In genomic region chr16:87216824-87217205, GRCh38 we compare ENCODE assay signal across 20 cellular contexts.
DNase-seq lines count a peak whose midpoint lies in the region; ATAC-seq and TF ChIP-seq lines count a peak whose summit lies in the region.
"Had no signal": no experiment of that assay in that cellular context is flagged by ENCODE, and none has a peak within 500 bp of the region (broad histone marks: within the 10 kb centered on the region; RNA-seq: fewer than 3 reads in every experiment).

No MANE protein-coding gene starts in this region.

- peaks cover 0 to 3% (median 0%) of the 10 kb centered on the region in 3 donors for H3K36me3 Mint-ChIP-seq in CD8-positive, alpha-beta memory T cell
- H3K36me3 Mint-ChIP-seq: activated naive CD8-positive, alpha-beta T cell treated with anti-CD3 and anti-CD28 coated beads, Interleukin-2, amount 10 ng/mL, durations not matched to agents 7 days and 5 days had no signal

- H3K4me3 ChIP-seq in RWPE2 (ENCODE audit: severe bottlenecking) (no peak overlapping the region), fibroblast of the aortic adventitia (ENCODE audit: low read depth, low read length) (no peak overlapping the region), retinal pigment epithelial cell (ENCODE audit: low read length) (peak overlapping the region; percentile 26), coronary artery (no peak overlapping the region)
- no peak overlapping the region for H3K4me3 ChIP-seq in CD8-positive, alpha-beta memory T cell (ENCODE audit: low read length)
- H3K4me3 ChIP-seq: K562, stomach had no signal

- H3K9me3 Mint-ChIP-seq in CD8-positive, alpha-beta memory T cell = peaks cover 0 to 2% (median 0%) of the 10 kb centered on the region in 5 donors
- H3K9me3 Mint-ChIP-seq: activated CD4-positive, alpha-beta T cell treated with anti-CD3 and anti-CD28 coated beads, Interleukin-2, amount 10 ng/mL, durations not matched to agents 24 days and 14 days; activated T-helper 2 cell treated with anti-CD3 and anti-CD28 coated beads, Interferon-gamma antibody, Interleukin-2, Interleukin-4, amounts not matched to agents 10 μg/mL and 5 μg/mL and 100 μg/mL, durations not matched to agents 14 hours and 24 hours and 36 hours had no signal

- H3K4me1 Mint-ChIP-seq in CD8-positive, alpha-beta memory T cell = no peaks in the 10 kb centered on the region
- H3K4me1 Mint-ChIP-seq: activated CD4-positive, alpha-beta T cell treated with anti-CD3 and anti-CD28 coated beads, Interleukin-2, amount 10 ng/mL, durations not matched to agents 24 days and 14 days; activated naive CD8-positive, alpha-beta T cell treated with anti-CD3 and anti-CD28 coated beads, Interleukin-2, amount 10 ng/mL, durations not matched to agents 7 days and 5 days had no signal

- peaks cover 4% of the 10 kb centered on the region for H3K4me1 ChIP-seq in RWPE2 (ENCODE audit: insufficient read depth, poor library complexity, severe bottlenecking)
- H3K4me1 ChIP-seq in CD8-positive, alpha-beta memory T cell (ENCODE audit: insufficient read depth, low read length) = no peaks in the 10 kb centered on the region
- H3K4me1 ChIP-seq: stomach had no signal

- H3K27ac ChIP-seq in RWPE2 (ENCODE audit: poor library complexity, severe bottlenecking) (no peak overlapping the region), coronary artery (peak overlapping the region in 1 of 2 donors; percentile 48)
- H3K27ac ChIP-seq in CD8-positive, alpha-beta memory T cell (ENCODE audit: low read depth, low read length) = no peak overlapping the region
- H3K27ac ChIP-seq: C4-2B, stomach had no signal

- TF ChIP-seq CTCF in RWPE2 (IDR thresholded peaks at IDR 0.05; ENCODE audit: poor library complexity, severe bottlenecking) (no peak), fibroblast of the aortic adventitia (IDR thresholded peaks at IDR 0.05; ENCODE audit: insufficient read depth, low read length) (no peak), retinal pigment epithelial cell (conservative IDR thresholded peaks at IDR 0.05; ENCODE audit: low read depth, low read length) (no peak), coronary artery (IDR thresholded peaks at IDR 0.05) (no peak)

- no peaks in the 10 kb centered on the region for H3K36me3 ChIP-seq in RWPE2 (ENCODE audit: low read depth)
- H3K36me3 ChIP-seq in CD8-positive, alpha-beta memory T cell (ENCODE audit: insufficient read depth, low read length) = no peaks in the 10 kb centered on the region
- H3K36me3 ChIP-seq: stomach had no signal

- CTCF ChIA-PET in CD8-positive, alpha-beta memory T cell (lab: Charles Lee) = no interaction called here

- POLR2A ChIA-PET in CD8-positive, alpha-beta memory T cell (lab: Charles Lee) = no interaction called here

- no peaks in the 10 kb centered on the region for H3K9me3 ChIP-seq in RWPE2 (ENCODE audit: severe bottlenecking)
- no peaks in the 10 kb centered on the region for H3K9me3 ChIP-seq in CD8-positive, alpha-beta memory T cell (ENCODE audit: low read length)
- H3K9me3 ChIP-seq: stomach had no signal

- H3K27me3 Mint-ChIP-seq in CD8-positive, alpha-beta memory T cell = no peaks in the 10 kb centered on the region
- H3K27me3 Mint-ChIP-seq: activated CD4-positive, alpha-beta T cell treated with anti-CD3 and anti-CD28 coated beads, Interleukin-2, amount 10 ng/mL, durations not matched to agents 24 days and 14 days had no signal

- H3K4me3 Mint-ChIP-seq in CD8-positive, alpha-beta memory T cell = no peak overlapping the region
- H3K4me3 Mint-ChIP-seq: activated CD4-positive, alpha-beta T cell treated with anti-CD3 and anti-CD28 coated beads, Interleukin-2, amount 10 ng/mL, durations not matched to agents 24 days and 14 days; activated naive CD8-positive, alpha-beta T cell treated with anti-CD3 and anti-CD28 coated beads, Interleukin-2, amount 10 ng/mL, durations not matched to agents 7 days and 5 days had no signal

- peak; percentile 35; the same call in 1 of the 3 replicates for ATAC-seq in RWPE2 (ENCODE audit: low read depth)
- ATAC-seq: K562 had no signal

- peak; percentile 47 for DNase-seq in ACHN
- no peak for DNase-seq in RWPE2 (ENCODE audit: low spot score)
- DNase-seq in fibroblast of the aortic adventitia (ENCODE audit: low read depth) = peak; percentile 40
- DNase-seq in retinal pigment epithelial cell (ENCODE audit: low read depth) = no peak
- no peak for DNase-seq in CD8-positive, alpha-beta memory T cell
- no peak for DNase-seq in mesenteric fat pad (ENCODE audit: low spot score)
- no peak for DNase-seq in coronary artery (ENCODE audit: low spot score)
- no peak for DNase-seq in NCI-H526 treated with DMSO at 0.1 percent for 48 hours (lab: John Stamatoyannopoulos, UW)
- DNase-seq: activated CD4-positive, alpha-beta T cell treated with anti-CD3 and anti-CD28 coated beads, Interleukin-2, amount 10 ng/mL, durations not matched to agents 24 days and 14 days; activated naive CD8-positive, alpha-beta T cell treated with anti-CD3 and anti-CD28 coated beads, Interleukin-2, amount 10 ng/mL, durations not matched to agents 7 days and 5 days; DMS 273 treated with DMSO at 0.1 percent for 48 hours; HCEC 1CT; NCI-H1048; NCI-H2107; NCI-H524 treated with DMSO at 0.1 percent for 48 hours; stimulated activated CD4-positive, alpha-beta T cell treated with anti-CD3 and anti-CD28 coated beads, Interleukin-4, amount 100 ng/mL, for 1 hour; stomach had no signal

- in situ Hi-C loops in ACHN (cut with HindIII; ENCODE audit: low pct_ligation_motif_present, low pct_unique_long_range_greater_than_20kb, low sequenced_read_pairs) = no loop called here

- H3K27me3 ChIP-seq in RWPE2 (ENCODE audit: insufficient read depth, poor library complexity, severe bottlenecking) = no peaks in the 10 kb centered on the region
- H3K27me3 ChIP-seq in CD8-positive, alpha-beta memory T cell (ENCODE audit: insufficient read depth, low read length, poor library complexity, severe bottlenecking) = no peaks in the 10 kb centered on the region
- H3K27me3 ChIP-seq: stomach had no signal

- H3K27ac Mint-ChIP-seq in CD8-positive, alpha-beta memory T cell = no peak overlapping the region
- H3K27ac Mint-ChIP-seq: activated CD4-positive, alpha-beta T cell treated with anti-CD3 and anti-CD28 coated beads, Interleukin-2, amount 10 ng/mL, durations not matched to agents 24 days and 14 days; activated naive CD8-positive, alpha-beta T cell treated with anti-CD3 and anti-CD28 coated beads, Interleukin-2, amount 10 ng/mL, durations not matched to agents 7 days and 5 days; activated T-helper 2 cell treated with anti-CD3 and anti-CD28 coated beads, Interferon-gamma antibody, Interleukin-2, Interleukin-4, amounts not matched to agents 10 μg/mL and 5 μg/mL and 100 μg/mL, durations not matched to agents 14 hours and 24 hours and 36 hours had no signal

Comparison
In these comparisons a context has a peak if more than half of its experiments do, and no peak if none do; other contexts are left out.
1. DNase-seq: peak in ACHN (single experiment) and fibroblast of the aortic adventitia (single experiment); none in RWPE2 (single experiment), retinal pigment epithelial cell (single experiment), CD8-positive, alpha-beta memory T cell (0 of 5), mesenteric fat pad (single experiment), coronary artery (single experiment) and NCI-H526 treated with DMSO at 0.1 percent for 48 hours (single experiment).